Comparison of ENCODE assay signal across 24 cellular contexts in genomic region chr7:115676707-115677106, GRCh38.
"Had no signal": no experiment of that assay in that cellular context is flagged by ENCODE, and none has a peak within 500 bp of the region (broad histone marks: within the 10 kb centered on the region; RNA-seq: fewer than 3 reads in every experiment).

No MANE protein-coding gene starts in this region.

- H3K79me2 ChIP-seq: parathyroid adenoma had no signal

- H3K9ac ChIP-seq: parathyroid adenoma had no signal

- H3K4me1 Mint-ChIP-seq: activated CD4-positive, alpha-beta T cell treated with anti-CD3 and anti-CD28 coated beads, Interleukin-2, amount 10 ng/mL, durations not matched to agents 7 days and 5 days; activated CD8-positive, alpha-beta memory T cell treated with anti-CD3 and anti-CD28 coated beads, Interleukin-2, amount 10 ng/mL, durations not matched to agents 7 days and 5 days; activated naive CD8-positive, alpha-beta T cell treated with anti-CD3 and anti-CD28 coated beads, Interleukin-2, amount 50 U/mL, for 24 hours; natural killer cell; stimulated activated naive B cell treated with anti-CD40 and anti-IgM and Interleukin-4, amounts not matched to agents 10 μg/mL and 1 μg/mL and 100 μg/mL, for 72 hours had no signal

- H3K4me3 Mint-ChIP-seq: activated CD4-positive, alpha-beta T cell treated with anti-CD3 and anti-CD28 coated beads, Interleukin-2, amount 10 ng/mL, durations not matched to agents 7 days and 5 days; activated CD8-positive, alpha-beta memory T cell treated with anti-CD3 and anti-CD28 coated beads, Interleukin-2, amount 10 ng/mL, durations not matched to agents 7 days and 5 days; activated CD8-positive, alpha-beta T cell treated with anti-CD3 and anti-CD28 coated beads for 36 hours; activated naive CD8-positive, alpha-beta T cell treated with anti-CD3 and anti-CD28 coated beads, Interleukin-2, amount 50 U/mL, for 24 hours; activated T-helper 1 cell treated with anti-CD3 and anti-CD28 coated beads, Interleukin-12 subunit alpha, Interleukin-12 subunit beta, Interleukin-2, Interleukin-4 antibody, amounts not matched to agents 30 ng/mL and 10 ng/mL and 1 ng/mL, durations not matched to agents 14 hours and 24 hours and 36 hours; natural killer cell; stimulated activated naive B cell treated with anti-CD40 and anti-IgM and Interleukin-4, amounts not matched to agents 10 μg/mL and 1 μg/mL and 100 μg/mL, for 72 hours; type B pancreatic cell had no signal

- H3K27ac ChIP-seq: cardiac muscle cell, epithelial cell of prostate, left lung, parathyroid adenoma, testis, WERI-Rb-1 had no signal

- DNase-seq: activated CD4-positive, alpha-beta T cell treated with anti-CD3 and anti-CD28 coated beads, Interleukin-2, amount 10 ng/mL, durations not matched to agents 7 days and 5 days; activated CD4-positive, CD25-positive, alpha-beta regulatory T cell treated with anti-CD3 and anti-CD28 coated beads, Interleukin-2, amount 50 U/mL, for 72 hours; activated CD8-positive, alpha-beta memory T cell treated with anti-CD3 and anti-CD28 coated beads, Interleukin-2, amount 10 ng/mL, durations not matched to agents 7 days and 5 days; activated CD8-positive, alpha-beta T cell treated with anti-CD3 and anti-CD28 coated beads for 36 hours; activated gamma-delta T cell; activated naive CD4-positive, alpha-beta T cell treated with anti-CD3 and anti-CD28 coated beads, Interleukin-2, amount 50 U/mL, for 16 hours; activated naive CD8-positive, alpha-beta T cell treated with anti-CD3 and anti-CD28 coated beads, Interleukin-2, amount 50 U/mL, for 24 hours; activated T-cell treated with anti-CD3 and anti-CD28 coated beads for 4 hours; body of pancreas; kidney; left lung; natural killer cell; small intestine; stimulated activated CD4-positive, alpha-beta T cell treated with anti-CD3 and anti-CD28 coated beads, Interleukin-15, amount 100 ng/mL, for 24 hours; stimulated activated CD8-positive, alpha-beta memory T cell treated with anti-CD3 and anti-CD28 coated beads, Interleukin-4, amount 100 ng/mL, for 48 hours; stimulated activated naive B cell treated with anti-CD40 and anti-IgM and Interleukin-4, amounts not matched to agents 10 μg/mL and 1 μg/mL and 100 μg/mL, for 72 hours; T-helper 1 cell had no signal

- H3K27ac Mint-ChIP-seq: activated CD4-positive, alpha-beta T cell treated with anti-CD3 and anti-CD28 coated beads, Interleukin-2, amount 10 ng/mL, durations not matched to agents 7 days and 5 days; activated CD8-positive, alpha-beta memory T cell treated with anti-CD3 and anti-CD28 coated beads, Interleukin-2, amount 10 ng/mL, durations not matched to agents 7 days and 5 days; activated CD8-positive, alpha-beta T cell treated with anti-CD3 and anti-CD28 coated beads for 36 hours; activated naive CD8-positive, alpha-beta T cell treated with anti-CD3 and anti-CD28 coated beads, Interleukin-2, amount 50 U/mL, for 24 hours; activated T-helper 1 cell treated with anti-CD3 and anti-CD28 coated beads, Interleukin-12 subunit alpha, Interleukin-12 subunit beta, Interleukin-2, Interleukin-4 antibody, amounts not matched to agents 30 ng/mL and 10 ng/mL and 1 ng/mL, durations not matched to agents 14 hours and 24 hours and 36 hours; natural killer cell had no signal

- H3K9me3 ChIP-seq: body of pancreas, left lung, testis had no signal

- H3K4me3 ChIP-seq: body of pancreas, cardiac muscle cell, left lung, testis had no signal

- H3K36me3 Mint-ChIP-seq: activated CD8-positive, alpha-beta memory T cell treated with anti-CD3 and anti-CD28 coated beads, Interleukin-2, amount 10 ng/mL, durations not matched to agents 7 days and 5 days; natural killer cell; stimulated activated naive B cell treated with anti-CD40 and anti-IgM and Interleukin-4, amounts not matched to agents 10 μg/mL and 1 μg/mL and 100 μg/mL, for 72 hours; type B pancreatic cell had no signal

- H3K9me3 Mint-ChIP-seq: activated CD4-positive, alpha-beta T cell treated with anti-CD3 and anti-CD28 coated beads, Interleukin-2, amount 10 ng/mL, durations not matched to agents 7 days and 5 days; activated CD8-positive, alpha-beta T cell treated with anti-CD3 and anti-CD28 coated beads for 36 hours; activated naive CD8-positive, alpha-beta T cell treated with anti-CD3 and anti-CD28 coated beads, Interleukin-2, amount 50 U/mL, for 24 hours; activated T-helper 1 cell treated with anti-CD3 and anti-CD28 coated beads, Interleukin-12 subunit alpha, Interleukin-12 subunit beta, Interleukin-2, Interleukin-4 antibody, amounts not matched to agents 30 ng/mL and 10 ng/mL and 1 ng/mL, durations not matched to agents 14 hours and 24 hours and 36 hours; natural killer cell; stimulated activated naive B cell treated with anti-CD40 and anti-IgM and Interleukin-4, amounts not matched to agents 10 μg/mL and 1 μg/mL and 100 μg/mL, for 72 hours; type B pancreatic cell had no signal

- H3K27me3 ChIP-seq: body of pancreas, cardiac muscle cell, testis had no signal

- H3K27me3 Mint-ChIP-seq: activated CD4-positive, alpha-beta T cell treated with anti-CD3 and anti-CD28 coated beads, Interleukin-2, amount 10 ng/mL, durations not matched to agents 7 days and 5 days; activated CD8-positive, alpha-beta memory T cell treated with anti-CD3 and anti-CD28 coated beads, Interleukin-2, amount 10 ng/mL, durations not matched to agents 7 days and 5 days; activated CD8-positive, alpha-beta T cell treated with anti-CD3 and anti-CD28 coated beads for 36 hours; activated naive CD8-positive, alpha-beta T cell treated with anti-CD3 and anti-CD28 coated beads, Interleukin-2, amount 50 U/mL, for 24 hours; stimulated activated naive B cell treated with anti-CD40 and anti-IgM and Interleukin-4, amounts not matched to agents 10 μg/mL and 1 μg/mL and 100 μg/mL, for 72 hours had no signal

- H3K4me1 ChIP-seq: parathyroid adenoma, testis had no signal

- H2AFZ ChIP-seq: parathyroid adenoma had no signal

- H3K36me3 ChIP-seq: cardiac muscle cell, left lung, WERI-Rb-1 had no signal

- ATAC-seq: activated CD8-positive, alpha-beta memory T cell treated with anti-CD3 and anti-CD28 coated beads, Interleukin-2, amount 10 ng/mL, durations not matched to agents 7 days and 5 days; activated CD8-positive, alpha-beta T cell treated with anti-CD3 and anti-CD28 coated beads for 36 hours; activated naive CD8-positive, alpha-beta T cell treated with anti-CD3 and anti-CD28 coated beads, Interleukin-2, amount 50 U/mL, for 24 hours; body of pancreas; natural killer cell; stimulated activated naive B cell treated with anti-CD40 and anti-IgM and Interleukin-4, amounts not matched to agents 10 μg/mL and 1 μg/mL and 100 μg/mL, for 72 hours had no signal
